In genomic region chr1:61680500-61680899, GRCh38 we compare ENCODE assay signal across 2 cellular contexts.
TF ChIP-seq lines count a peak whose summit lies in the region.

No MANE protein-coding gene starts in this region.

TF ChIP-seq in IMR-90, 13 proteins besides CTCF, POLR2A, EP300 and RAD21:
- TF ChIP-seq NFE2L2 (IDR thresholded peaks at IDR 0.05; ENCODE audit: low read depth, low read length): no peak
- TF ChIP-seq ELK1 (IDR thresholded peaks at IDR 0.05; ENCODE audit: borderline replicate concordance, low read depth, low read length): no peak
- no peak for TF ChIP-seq USF2 (IDR thresholded peaks at IDR 0.05; ENCODE audit: low read depth, low read length)
- TF ChIP-seq MAZ (IDR thresholded peaks at IDR 0.05; ENCODE audit: borderline replicate concordance, low read depth, low read length): no peak
- TF ChIP-seq CEBPB (IDR thresholded peaks at IDR 0.05; ENCODE audit: low read depth, low read length): no peak
- no peak for TF ChIP-seq BHLHE40 (IDR thresholded peaks at IDR 0.05; ENCODE audit: low read depth, low read length)
- TF ChIP-seq FOS (IDR thresholded peaks at IDR 0.05; ENCODE audit: low read depth, low read length): no peak
- TF ChIP-seq MXI1 (IDR thresholded peaks at IDR 0.05; ENCODE audit: borderline replicate concordance, low read depth, low read length): no peak
- TF ChIP-seq SMC3 (IDR thresholded peaks at IDR 0.05; ENCODE audit: low read depth, low read length): no peak
- TF ChIP-seq RCOR1 (IDR thresholded peaks at IDR 0.05; ENCODE audit: insufficient replicate concordance, low read length): no peak
- no peak for TF ChIP-seq CHD1 (IDR thresholded peaks at IDR 0.05; ENCODE audit: low read depth, low read length)
- TF ChIP-seq RFX5 (IDR thresholded peaks at IDR 0.05; ENCODE audit: low read depth, low read length): no peak
- no peak for TF ChIP-seq MAFK (IDR thresholded peaks at IDR 0.05; ENCODE audit: low read depth, low read length)

TF ChIP-seq in K562, 482 proteins besides CTCF, POLR2A, EP300 and RAD21:
- TF ChIP-seq NFE2 (IDR thresholded peaks at IDR 0.05; ENCODE audit: low read depth) (peak; percentile 31; the same call in 1 of the 2 replicates), SRF (CRISPR knock-in tag; IDR thresholded peaks at IDR 0.05) (no peak), XRCC3 (IDR thresholded peaks at IDR 0.05) (no peak)
